ENCODE assay signal across 20 cellular contexts in genomic region chr12:55074771-55075170, GRCh38. TPM values are rescaled to one million over a fixed set of nuclear protein-coding genes. Genes with fewer than 3 reads are reported as not detected.
DNase-seq lines count a peak whose midpoint lies in the region; ATAC-seq lines count a peak whose summit lies in the region.
"Had no signal": no experiment of that assay in that cellular context is flagged by ENCODE, and none has a peak within 500 bp of the region (broad histone marks: within the 10 kb centered on the region; RNA-seq: fewer than 3 reads in every experiment).

No MANE protein-coding gene starts in this region.

- no peaks in the 10 kb centered on the region for H3K36me3 Mint-ChIP-seq in stimulated activated memory B cell treated with anti-CD40 and anti-IgM and Interleukin-4, amounts not matched to agents 10 μg/mL and 1 μg/mL and 100 μg/mL, for 72 hours
- H3K36me3 Mint-ChIP-seq in activated naive CD8-positive, alpha-beta T cell treated with anti-CD3 and anti-CD28 coated beads for 36 hours: no peaks in the 10 kb centered on the region

- no peak overlapping the region for H3K4me3 Mint-ChIP-seq in stimulated activated memory B cell treated with anti-CD40 and anti-IgM and Interleukin-4, amounts not matched to agents 10 μg/mL and 1 μg/mL and 100 μg/mL, for 72 hours
- H3K4me3 Mint-ChIP-seq in activated naive CD8-positive, alpha-beta T cell treated with anti-CD3 and anti-CD28 coated beads for 36 hours: no peak overlapping the region
- H3K4me3 Mint-ChIP-seq: CD4-positive, alpha-beta T cell had no signal

- H3K27ac Mint-ChIP-seq in stimulated activated memory B cell treated with anti-CD40 and anti-IgM and Interleukin-4, amounts not matched to agents 10 μg/mL and 1 μg/mL and 100 μg/mL, for 72 hours: peak overlapping the region; percentile 32
- no peak overlapping the region for H3K27ac Mint-ChIP-seq in activated naive CD8-positive, alpha-beta T cell treated with anti-CD3 and anti-CD28 coated beads for 36 hours
- H3K27ac Mint-ChIP-seq: CD4-positive, alpha-beta T cell had no signal

- DNase-seq in NCI-H1092 treated with DMSO at 0.1 percent for 48 hours (lab: John Stamatoyannopoulos, UW): peak; percentile 25
- no peak for DNase-seq in NCI-H1092 (lab: John Stamatoyannopoulos, UW)
- peak; percentile 42 for DNase-seq in NCI-H1105 (lab: John Stamatoyannopoulos, UW)
- peak; percentile 27 to 75 for DNase-seq in dermis microvascular lymphatic vessel endothelial cell (ENCODE audit: low read depth in 2 of 2)
- no peak for DNase-seq in kidney glomerular epithelial cell (lab: John Stamatoyannopoulos, UW)
- DNase-seq in activated naive CD8-positive, alpha-beta T cell treated with anti-CD3 and anti-CD28 coated beads for 36 hours: no peak
- DNase-seq: 8988T; Caco-2; CD4-positive, alpha-beta T cell; KG1; MV-4-11; NCI-H146; NCI-H2029 treated with DMSO at 0.1 percent for 48 hours; NCI-H2171; NCI-H774; SJCRH30 had no signal

- H3K9me3 Mint-ChIP-seq in stimulated activated memory B cell treated with anti-CD40 and anti-IgM and Interleukin-4, amounts not matched to agents 10 μg/mL and 1 μg/mL and 100 μg/mL, for 72 hours: peaks cover 4% of the 10 kb centered on the region
- H3K9me3 Mint-ChIP-seq in activated naive CD8-positive, alpha-beta T cell treated with anti-CD3 and anti-CD28 coated beads for 36 hours: no peaks in the 10 kb centered on the region
- H3K9me3 Mint-ChIP-seq: CD4-positive, alpha-beta T cell had no signal

- no peak for ATAC-seq in stimulated activated memory B cell treated with anti-CD40 and anti-IgM and Interleukin-4, amounts not matched to agents 10 μg/mL and 1 μg/mL and 100 μg/mL, for 72 hours
- no peak for ATAC-seq in HG03280 (IDR thresholded peaks at IDR 0.05; ENCODE audit: unreplicated experiment)

- H3K27me3 Mint-ChIP-seq in stimulated activated memory B cell treated with anti-CD40 and anti-IgM and Interleukin-4, amounts not matched to agents 10 μg/mL and 1 μg/mL and 100 μg/mL, for 72 hours: peaks cover 35% of the 10 kb centered on the region
- peaks cover 45% of the 10 kb centered on the region for H3K27me3 Mint-ChIP-seq in activated naive CD8-positive, alpha-beta T cell treated with anti-CD3 and anti-CD28 coated beads for 36 hours

- peaks cover 14% of the 10 kb centered on the region for H3K4me1 Mint-ChIP-seq in stimulated activated memory B cell treated with anti-CD40 and anti-IgM and Interleukin-4, amounts not matched to agents 10 μg/mL and 1 μg/mL and 100 μg/mL, for 72 hours
- peaks cover 11% of the 10 kb centered on the region for H3K4me1 Mint-ChIP-seq in activated naive CD8-positive, alpha-beta T cell treated with anti-CD3 and anti-CD28 coated beads for 36 hours

RNA-seq across cellular contexts. Expression of gene OR9K2, which starts 51.4 kb away (rescaled TPM):
- total RNA-seq in dermis microvascular lymphatic vessel endothelial cell: not detected in 2 replicates
- total RNA-seq in activated naive CD8-positive, alpha-beta T cell treated with anti-CD3 and anti-CD28 coated beads for 36 hours: not detected
- total RNA-seq: Caco-2; CD4-positive, alpha-beta T cell; H1; HT-29; SJCRH30 had no signal

RNA-seq across cellular contexts. Expression of gene NEUROD4, which starts 55.0 kb away (rescaled TPM):
- not detected in 2 replicates for total RNA-seq in dermis microvascular lymphatic vessel endothelial cell
- total RNA-seq in activated naive CD8-positive, alpha-beta T cell treated with anti-CD3 and anti-CD28 coated beads for 36 hours: not detected
- total RNA-seq: Caco-2; CD4-positive, alpha-beta T cell; H1; HT-29; SJCRH30 had no signal

Comparison
In these comparisons a context has a peak if more than half of its experiments do, and no peak if none do; other contexts are left out.
1. DNase-seq: peak in NCI-H1092 treated with DMSO at 0.1 percent for 48 hours (single experiment), NCI-H1105 (single experiment) and dermis microvascular lymphatic vessel endothelial cell (2 of 2); none in NCI-H1092 (single experiment), kidney glomerular epithelial cell (single experiment) and activated naive CD8-positive, alpha-beta T cell treated with anti-CD3 and anti-CD28 coated beads for 36 hours (single experiment).